6 cellular contexts compared by ENCODE assay signal in genomic region chr16:32261526-32261925, GRCh38. TPM values are rescaled to one million over a fixed set of nuclear protein-coding genes. Genes with fewer than 3 reads are reported as not detected.
"Had no signal": no experiment of that assay in that cellular context is flagged by ENCODE, and none has a peak within 500 bp of the region (broad histone marks: within the 10 kb centered on the region; RNA-seq: fewer than 3 reads in every experiment).

No MANE protein-coding gene starts in this region.

RNA-seq across cellular contexts. Expression of gene TP53TG3D, which starts 8.4 kb away (rescaled TPM):
- total RNA-seq: activated CD4-positive, alpha-beta memory T cell treated with anti-CD3 and anti-CD28 coated beads, Interleukin-2, amount 10 ng/mL, durations not matched to agents 7 days and 5 days; astrocyte; colonic mucosa; endodermal cell; foreskin keratinocyte; T-helper 1 cell treated with Interleukin-12 subunit alpha and Interleukin-12 subunit beta and Interleukin-4 antibody, amounts not matched to agents 30 ng/mL and 1 ng/mL, for 36 hours had no signal
- polyA plus RNA-seq: foreskin keratinocyte had no signal
